ENCODE assay signal across 1 cellular context in genomic region chr15:68201153-68201878, GRCh38.
TF ChIP-seq lines count a peak whose summit lies in the region.

No MANE protein-coding gene starts in this region.

TF ChIP-seq in SK-N-SH treated with all-trans-retinoic acid at 6 μM for 48 hours, 23 proteins besides CTCF, POLR2A, EP300 and RAD21 (continued from another document):
- TF ChIP-seq PATZ1 (CRISPR knock-in tag; IDR thresholded peaks at IDR 0.05; ENCODE audit: borderline replicate concordance) (no peak), ARNTL (CRISPR knock-in tag; IDR thresholded peaks at IDR 0.05; ENCODE audit: borderline replicate concordance, low read depth) (no peak), PPARA (CRISPR knock-in tag; IDR thresholded peaks at IDR 0.05; ENCODE audit: borderline replicate concordance) (no peak), CSDC2 (CRISPR knock-in tag; IDR thresholded peaks at IDR 0.05) (no peak), SNAI2 (CRISPR knock-in tag; IDR thresholded peaks at IDR 0.05) (no peak), ZNF70 (CRISPR knock-in tag; IDR thresholded peaks at IDR 0.05) (no peak), OSR1 (CRISPR knock-in tag; IDR thresholded peaks at IDR 0.05) (no peak), RARB (CRISPR knock-in tag; IDR thresholded peaks at IDR 0.05) (no peak), ZNF565 (CRISPR knock-in tag; conservative IDR thresholded peaks at IDR 0.05; ENCODE audit: low read depth) (no peak)
